In genomic region chr9:3343671-3344070, GRCh38 we compare ENCODE assay signal across 22 cellular contexts.
DNase-seq lines count a peak whose midpoint lies in the region; ATAC-seq, FAIRE-seq and TF ChIP-seq lines count a peak whose summit lies in the region.
"Had no signal": no experiment of that assay in that cellular context is flagged by ENCODE, and none has a peak within 500 bp of the region (broad histone marks: within the 10 kb centered on the region; RNA-seq: fewer than 3 reads in every experiment).

No MANE protein-coding gene starts in this region.

- no peak overlapping the region for H3K9ac ChIP-seq in smooth muscle cell (ENCODE audit: low read depth)
- H3K9ac ChIP-seq: KMS-11 had no signal

- intact Hi-C loops in thyroid gland (cut with DNase I): no loop called here

- DNase-seq in NCI-H748 (lab: John Stamatoyannopoulos, UW; ENCODE audit: unreplicated experiment) (peak; percentile 6), NCI-H748 treated with DMSO at 0.1 percent for 48 hours (lab: John Stamatoyannopoulos, UW) (no peak), RPMI7951 (ENCODE audit: low read depth) (peak; percentile 9), smooth muscle cell (lab: John Stamatoyannopoulos, UW; ENCODE audit: unreplicated experiment) (no peak), osteoblast (ENCODE audit: insufficient read length, low spot score, missing footprints) (no peak), thyroid gland (no peak)
- DNase-seq: Calu3; CD8-positive, alpha-beta memory T cell; DMS153; GOT3; NCI-H1417 treated with DMSO at 0.1 percent for 48 hours; NCI-H2029; NCI-H345; NCI-H524; OCI-M1; RPMI8226; SHP77 had no signal

- H3K4me3 ChIP-seq in smooth muscle cell: no peak overlapping the region
- no peak overlapping the region for H3K4me3 ChIP-seq in osteoblast (ENCODE audit: insufficient read depth, low read length)
- no peak overlapping the region for H3K4me3 ChIP-seq in thyroid gland (replicated peaks in 1 of 3)

- no peak for TF ChIP-seq POLR2A in thyroid gland (IDR thresholded peaks at IDR 0.05)

- H3K27ac ChIP-seq in smooth muscle cell (ENCODE audit: low read depth) (peak overlapping the region; percentile 85), osteoblast (ENCODE audit: low read depth, low read length) (no peak overlapping the region), thyroid gland (no peak overlapping the region)
- H3K27ac ChIP-seq: C4-2B, KMS-11 had no signal

- H3K79me2 ChIP-seq in smooth muscle cell (ENCODE audit: low read depth) (peaks cover 8% of the 10 kb centered on the region), osteoblast (ENCODE audit: insufficient read depth, low read length) (no peaks in the 10 kb centered on the region)

- H3K27me3 ChIP-seq in smooth muscle cell (ENCODE audit: low read depth): no peaks in the 10 kb centered on the region
- H3K27me3 ChIP-seq in osteoblast (ENCODE audit: insufficient read depth, low read length): no peaks in the 10 kb centered on the region
- no peaks in the 10 kb centered on the region for H3K27me3 ChIP-seq in thyroid gland

- H3K36me3 ChIP-seq in smooth muscle cell (ENCODE audit: low read depth): no peaks in the 10 kb centered on the region
- no peaks in the 10 kb centered on the region for H3K36me3 ChIP-seq in osteoblast (ENCODE audit: insufficient read depth, low read length)
- H3K36me3 ChIP-seq in thyroid gland: no peaks in the 10 kb centered on the region

- H4K20me1 ChIP-seq in smooth muscle cell (ENCODE audit: low read depth) (no peaks in the 10 kb centered on the region), osteoblast (ENCODE audit: insufficient read depth, low read length) (no peaks in the 10 kb centered on the region)

- peak; percentile 94 for FAIRE-seq in islet of Langerhans (lab: Jason Lieb, UNC)

- H3K4me2 ChIP-seq in smooth muscle cell (peak overlapping the region; percentile 58), osteoblast (ENCODE audit: insufficient read depth, low read length) (no peak overlapping the region)
- H3K4me2 ChIP-seq: KMS-11 had no signal

- TF ChIP-seq CTCF in smooth muscle cell (IDR thresholded peaks at IDR 0.05; ENCODE audit: borderline replicate concordance, insufficient read depth, poor library complexity, severe bottlenecking): no peak
- TF ChIP-seq CTCF in osteoblast (IDR thresholded peaks at IDR 0.05; ENCODE audit: extremely low read depth, low read depth, low read length): no peak
- TF ChIP-seq CTCF in thyroid gland (IDR thresholded peaks at IDR 0.05): no peak

- peaks cover 5% of the 10 kb centered on the region for H3F3A ChIP-seq in smooth muscle cell (ENCODE audit: low read depth)

- H2AFZ ChIP-seq in smooth muscle cell (ENCODE audit: low read depth) (no peak overlapping the region), osteoblast (ENCODE audit: low read length) (no peak overlapping the region)

- H3K4me1 ChIP-seq in smooth muscle cell (ENCODE audit: low read depth) (no peaks in the 10 kb centered on the region), osteoblast (ENCODE audit: insufficient read depth, low read length) (peaks cover 19% of the 10 kb centered on the region), thyroid gland (no peaks in the 10 kb centered on the region)

- no peak for ATAC-seq in GM21619 (IDR thresholded peaks at IDR 0.05; ENCODE audit: unreplicated experiment)
- ATAC-seq: HCT116 had no signal

- no peaks in the 10 kb centered on the region for H3K9me3 ChIP-seq in smooth muscle cell (replicated peaks; ENCODE audit: low read depth)
- no peaks in the 10 kb centered on the region for H3K9me3 ChIP-seq in osteoblast (ENCODE audit: low read depth, low read length)
- no peaks in the 10 kb centered on the region for H3K9me3 ChIP-seq in thyroid gland

Comparison
In these comparisons a context has a peak if more than half of its experiments do, and no peak if none do; other contexts are left out.
1. DNase-seq: peak in NCI-H748 (single experiment) and RPMI7951 (single experiment); none in NCI-H748 treated with DMSO at 0.1 percent for 48 hours (single experiment), smooth muscle cell (single experiment), osteoblast (single experiment) and thyroid gland (0 of 2).